Comparison of ENCODE assay signal across 2 cellular contexts in the genomic region with DNA sequence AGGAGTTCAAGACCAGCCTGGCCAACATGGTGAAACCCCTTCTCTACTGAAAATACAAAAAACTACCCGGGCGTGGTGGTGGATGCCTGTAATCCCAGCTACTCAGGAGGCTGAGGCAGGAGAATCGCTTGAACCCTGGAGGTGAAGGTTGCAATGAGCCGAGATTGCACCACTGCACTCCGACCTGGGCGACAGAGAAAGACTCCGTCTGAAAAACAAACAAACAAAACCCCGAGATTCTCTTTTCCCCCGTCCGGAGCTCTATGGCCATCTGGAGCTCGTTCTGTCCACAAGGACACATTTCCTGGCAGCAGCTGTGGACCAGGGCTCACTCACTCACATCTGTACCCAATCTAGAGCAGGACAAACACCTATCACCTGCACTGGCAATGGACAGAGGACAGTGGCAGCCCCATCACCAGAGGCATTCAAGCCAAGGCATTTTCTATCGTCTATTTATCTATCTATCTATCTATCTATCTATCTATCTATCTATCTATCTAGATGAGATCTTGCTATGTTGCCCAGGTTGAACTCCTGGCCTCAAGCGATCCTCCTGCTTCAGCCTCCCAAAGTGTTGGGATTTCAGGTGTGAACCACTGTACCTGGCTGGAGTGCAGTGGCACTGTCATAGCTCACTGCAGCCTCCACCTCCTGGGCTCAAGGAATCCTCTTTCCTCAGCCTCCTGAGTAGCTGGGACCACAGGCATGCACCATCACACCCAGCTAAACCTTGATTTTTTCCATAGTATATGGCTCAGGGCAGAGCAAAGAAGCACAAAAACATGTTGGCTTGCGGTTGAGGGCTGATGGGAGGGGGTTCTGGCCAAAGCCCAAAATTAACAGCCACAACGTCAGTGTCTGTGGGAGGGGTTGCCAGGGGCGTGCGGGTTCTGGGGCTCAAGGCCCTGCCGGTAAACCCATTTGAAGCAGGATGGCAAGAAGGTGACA.
A peak's percentile ranks its signal among the peaks of the same experiment; 100 is the strongest.
TF ChIP-seq lines count a peak whose summit lies in the region.

No MANE protein-coding gene starts in this region.

TF ChIP-seq in A549, 52 proteins besides CTCF, POLR2A, EP300 and RAD21:
- TF ChIP-seq ZFP36 (IDR thresholded peaks at IDR 0.05; ENCODE audit: borderline replicate concordance, partially characterized antibody) (no peak), E2F6 (IDR thresholded peaks at IDR 0.05; ENCODE audit: borderline replicate concordance, low read depth) (0 out of 2 replicates have a peak, but pooled peaks have one; percentile 25), RCOR1 (IDR thresholded peaks at IDR 0.05; ENCODE audit: low read depth, low read length) (no peak)

TF ChIP-seq in K562, 482 proteins besides CTCF, POLR2A, EP300 and RAD21:
- TF ChIP-seq CREM (IDR thresholded peaks at IDR 0.05; ENCODE audit: low read depth) (no peak), ZNF444 (CRISPR knock-in tag; IDR thresholded peaks at IDR 0.05) (no peak), ZBTB7A (IDR thresholded peaks at IDR 0.05; ENCODE audit: borderline replicate concordance, control insufficient read depth, low read depth, low read length) (0 out of 2 replicates have a peak, but pooled peaks have one; percentile 1), CBX5 (IDR thresholded peaks at IDR 0.05; ENCODE audit: borderline replicate concordance, low read depth) (no peak), ZNF668 (CRISPR knock-in tag; IDR thresholded peaks at IDR 0.05) (no peak), GATAD2B (IDR thresholded peaks at IDR 0.05; ENCODE audit: borderline replicate concordance) (peak; percentile 73; the same call in 1 of the 2 replicates), ZNF740 (CRISPR knock-in tag; IDR thresholded peaks at IDR 0.05) (peak; percentile 4; the same call in 1 of the 2 replicates), ZNF740 (tag; IDR thresholded peaks at IDR 0.05) (no peak), KAT7 (CRISPR knock-in tag; IDR thresholded peaks at IDR 0.05; ENCODE audit: borderline replicate concordance) (0 out of 2 replicates have a peak, but pooled peaks have one; percentile 7), FOXK1 (CRISPR knock-in tag; IDR thresholded peaks at IDR 0.05; ENCODE audit: borderline replicate concordance) (no peak; the same call in 1 of the 2 replicates), NFIC (IDR thresholded peaks at IDR 0.05) (peak; percentile 55), DACH1 (IDR thresholded peaks at IDR 0.05; ENCODE audit: partially characterized antibody) (peak; percentile 99), MTA1 (IDR thresholded peaks at IDR 0.05; ENCODE audit: borderline replicate concordance) (peak; percentile 40; the same call in 1 of the 2 replicates), GATAD2A (IDR thresholded peaks at IDR 0.05) (peak; percentile 14; the same call in 1 of the 2 replicates), PREB (CRISPR knock-in tag; IDR thresholded peaks at IDR 0.05) (no peak)
- TF ChIP-seq, protein P1, sequence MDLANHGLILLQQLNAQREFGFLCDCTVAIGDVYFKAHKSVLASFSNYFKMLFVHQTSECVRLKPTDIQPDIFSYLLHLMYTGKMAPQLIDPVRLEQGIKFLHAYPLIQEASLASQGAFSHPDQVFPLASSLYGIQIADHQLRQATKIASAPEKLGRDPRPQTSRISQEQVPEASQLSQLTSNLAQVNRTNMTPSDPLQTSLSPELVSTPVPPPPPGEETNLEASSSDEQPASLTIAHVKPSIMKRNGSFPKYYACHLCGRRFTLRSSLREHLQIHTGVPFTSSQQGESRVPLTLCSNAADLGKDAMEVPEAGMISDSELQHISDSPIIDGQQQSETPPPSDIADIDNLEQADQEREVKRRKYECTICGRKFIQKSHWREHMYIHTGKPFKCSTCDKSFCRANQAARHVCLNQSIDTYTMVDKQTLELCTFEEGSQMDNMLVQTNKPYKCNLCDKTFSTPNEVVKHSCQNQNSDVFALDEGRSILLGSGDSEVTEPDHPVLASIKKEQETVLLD (IDR thresholded peaks at IDR 0.05): 0 out of 2 replicates have a peak, but pooled peaks have one; percentile 42
